In genomic region chr1:150557813-150558212, GRCh38 we compare ENCODE assay signal across 24 cellular contexts. TPM values are rescaled to one million over a fixed set of nuclear protein-coding genes. Genes with fewer than 3 reads are reported as not detected.
A peak's percentile ranks its signal among the peaks of the same experiment; 100 is the strongest.
DNase-seq lines count a peak whose midpoint lies in the region; ATAC-seq and TF ChIP-seq lines count a peak whose summit lies in the region.
"Had no signal": no experiment of that assay in that cellular context is flagged by ENCODE, and none has a peak within 500 bp of the region (broad histone marks: within the 10 kb centered on the region; RNA-seq: fewer than 3 reads in every experiment).

No MANE protein-coding gene starts in this region.

- DNase-seq in adipocyte (ENCODE audit: low read depth) (no peak), esophagus squamous epithelium (lab: John Stamatoyannopoulos, UW) (no peak), BE2C (no peak), WTC11 (ENCODE audit: low spot score) (no peak)
- no peak for DNase-seq in stimulated activated naive B cell treated with anti-CD40 and anti-IgM and Interleukin-4, amounts not matched to agents 10 μg/mL and 1 μg/mL and 100 μg/mL, for 72 hours
- DNase-seq: activated B cell treated with CpG ODN at 0.5 μM for 24 hours; activated CD8-positive, alpha-beta T cell treated with anti-CD3 and anti-CD28 coated beads, Interleukin-2, amount 10 ng/mL, durations not matched to agents 7 days and 5 days; activated naive CD4-positive, alpha-beta T cell treated with anti-CD3 and anti-CD28 coated beads, Interleukin-2, amount 50 U/mL, for 16 hours; activated T-cell treated with anti-CD3 and anti-CD28 coated beads, Interleukin-2, amount 50 U/mL, for 1 hour; COR-L47; DND-41; effector memory CD8-positive, alpha-beta T cell; midbrain; MM.1S; NCI-H1436 treated with DMSO at 0.1 percent for 48 hours; NCI-H2171; NCI-H526; nephron progenitor cell had no signal

- intact Hi-C loops in esophagus squamous epithelium (cut with DNase I), result no loop called here

- POLR2A ChIA-PET in WTC11 (lab: Charles Lee), result interaction anchor here (0.6 to 1.3 kb wide), 3 partner anchors 8 to 47 kb away, joined by 4 read pairs; partner anchors contain the start of genes ADAMTSL4 and MCL1

- H3K4me1 ChIP-seq in adipocyte (ENCODE audit: control insufficient read depth, insufficient read depth, low read length) (peaks cover 52% of the 10 kb centered on the region), esophagus squamous epithelium (peaks cover 40 to 58% (median 43%) of the 10 kb centered on the region in 3 donors), BE2C (peaks cover 6% of the 10 kb centered on the region)

- CTCF ChIA-PET in WTC11 (lab: Charles Lee), result interaction anchor here (5.0 to 7.9 kb wide), 3 partner anchors 7 to 23 kb away, joined by 68 to 144 read pairs (median 97); partner anchors contain the start of gene ADAMTSL4

- H3K4me3 ChIP-seq in adipocyte (ENCODE audit: low read length) (no peak overlapping the region), esophagus squamous epithelium (no peak overlapping the region), BE2C (ENCODE audit: low read depth, low read length) (no peak overlapping the region)
- H3K4me3 ChIP-seq: prostate gland had no signal

- peak overlapping the region; percentile 99 for H3K9ac ChIP-seq in adipocyte (ENCODE audit: low read length)

- no peaks in the 10 kb centered on the region for H3K9me3 Mint-ChIP-seq in stimulated activated naive B cell treated with anti-CD40 and anti-IgM and Interleukin-4, amounts not matched to agents 10 μg/mL and 1 μg/mL and 100 μg/mL, for 72 hours
- H3K9me3 Mint-ChIP-seq in WTC11, result no peaks in the 10 kb centered on the region
- H3K9me3 Mint-ChIP-seq: activated B cell treated with CpG ODN at 0.5 μM for 24 hours; effector memory CD8-positive, alpha-beta T cell; nephron progenitor cell; stimulated activated naive CD8-positive, alpha-beta T cell treated with anti-CD3 and anti-CD28 coated beads, Interleukin-15, Interleukin-2, amounts not matched to agents 100 ng/mL and 50 ng/mL, for 24 hours; T-helper 2 cell treated with Interferon-gamma antibody and Interleukin-4, amounts not matched to agents 5 μg/mL and 100 μg/mL, for 36 hours had no signal

- peaks cover 0 to 3% of the 10 kb centered on the region in 2 donors for H3K36me3 Mint-ChIP-seq in stimulated activated naive B cell treated with anti-CD40 and anti-IgM and Interleukin-4, amounts not matched to agents 10 μg/mL and 1 μg/mL and 100 μg/mL, for 72 hours
- peaks cover 4% of the 10 kb centered on the region; the same call in 1 of the 2 replicates for H3K36me3 Mint-ChIP-seq in WTC11

- no peaks in the 10 kb centered on the region for H3K9me3 ChIP-seq in adipocyte (ENCODE audit: control insufficient read depth, low read length)
- H3K9me3 ChIP-seq in esophagus squamous epithelium, result no peaks in the 10 kb centered on the region
- H3K9me3 ChIP-seq in BE2C, result no peaks in the 10 kb centered on the region
- H3K9me3 ChIP-seq: prostate gland had no signal

- H3K27me3 ChIP-seq in adipocyte (replicated peaks; ENCODE audit: control insufficient read depth, insufficient read depth, low read length) (no peaks in the 10 kb centered on the region), esophagus squamous epithelium (no peaks in the 10 kb centered on the region), BE2C (no peaks in the 10 kb centered on the region)

- 78 to 90% methylated on average over 4 to 15 of the region's 15 CpGs for WGBS in esophagus squamous epithelium, 2 donors

- peak overlapping the region in 3 of 4 donors; percentile 24 to 100 (median 98) for H3K27ac ChIP-seq in esophagus squamous epithelium

- H3K36me3 ChIP-seq in adipocyte (ENCODE audit: control insufficient read depth, insufficient read depth, low read length, severe bottlenecking) (peaks cover 31% of the 10 kb centered on the region), esophagus squamous epithelium (peaks cover 0 to 68% (median 0%) of the 10 kb centered on the region in 3 donors), BE2C (no peaks in the 10 kb centered on the region)
- H3K36me3 ChIP-seq: prostate gland had no signal

- peak overlapping the region; percentile 59 for H3K27ac Mint-ChIP-seq in stimulated activated naive B cell treated with anti-CD40 and anti-IgM and Interleukin-4, amounts not matched to agents 10 μg/mL and 1 μg/mL and 100 μg/mL, for 72 hours
- H3K27ac Mint-ChIP-seq in WTC11, result no peak overlapping the region
- H3K27ac Mint-ChIP-seq: activated B cell treated with CpG ODN at 0.5 μM for 24 hours; activated CD8-positive, alpha-beta T cell treated with anti-CD3 and anti-CD28 coated beads, Interleukin-2, amount 10 ng/mL, durations not matched to agents 7 days and 5 days; effector memory CD8-positive, alpha-beta T cell; nephron progenitor cell; stimulated activated naive CD8-positive, alpha-beta T cell treated with anti-CD3 and anti-CD28 coated beads, Interleukin-15, Interleukin-2, amounts not matched to agents 100 ng/mL and 50 ng/mL, for 24 hours; T-helper 2 cell treated with Interferon-gamma antibody and Interleukin-4, amounts not matched to agents 5 μg/mL and 100 μg/mL, for 36 hours had no signal

- H3K4me3 Mint-ChIP-seq in stimulated activated naive B cell treated with anti-CD40 and anti-IgM and Interleukin-4, amounts not matched to agents 10 μg/mL and 1 μg/mL and 100 μg/mL, for 72 hours, result no peak overlapping the region
- H3K4me3 Mint-ChIP-seq in WTC11, result no peak overlapping the region
- H3K4me3 Mint-ChIP-seq: activated B cell treated with CpG ODN at 0.5 μM for 24 hours; activated CD8-positive, alpha-beta T cell treated with anti-CD3 and anti-CD28 coated beads, Interleukin-2, amount 10 ng/mL, durations not matched to agents 7 days and 5 days; effector memory CD8-positive, alpha-beta T cell; nephron progenitor cell; stimulated activated naive CD8-positive, alpha-beta T cell treated with anti-CD3 and anti-CD28 coated beads, Interleukin-15, Interleukin-2, amounts not matched to agents 100 ng/mL and 50 ng/mL, for 24 hours; T-helper 2 cell treated with Interferon-gamma antibody and Interleukin-4, amounts not matched to agents 5 μg/mL and 100 μg/mL, for 36 hours had no signal

- TF ChIP-seq POLR2A in esophagus squamous epithelium (IDR thresholded peaks at IDR 0.05), result no peak

- no peak for ATAC-seq in stimulated activated naive B cell treated with anti-CD40 and anti-IgM and Interleukin-4, amounts not matched to agents 10 μg/mL and 1 μg/mL and 100 μg/mL, for 72 hours (replicated peaks)
- no peak for ATAC-seq in WTC11
- ATAC-seq: activated CD8-positive, alpha-beta T cell treated with anti-CD3 and anti-CD28 coated beads, Interleukin-2, amount 10 ng/mL, durations not matched to agents 7 days and 5 days; effector memory CD8-positive, alpha-beta T cell; left colon; SK-N-SH treated with all-trans-retinoic acid at 6 μM for 48 hours had no signal

- peaks cover 19 to 41% of the 10 kb centered on the region in 2 donors for H3K4me1 Mint-ChIP-seq in stimulated activated naive B cell treated with anti-CD40 and anti-IgM and Interleukin-4, amounts not matched to agents 10 μg/mL and 1 μg/mL and 100 μg/mL, for 72 hours
- H3K4me1 Mint-ChIP-seq in WTC11, result peaks cover 28% of the 10 kb centered on the region

- no peaks in the 10 kb centered on the region for H3K27me3 Mint-ChIP-seq in stimulated activated naive B cell treated with anti-CD40 and anti-IgM and Interleukin-4, amounts not matched to agents 10 μg/mL and 1 μg/mL and 100 μg/mL, for 72 hours
- no peaks in the 10 kb centered on the region for H3K27me3 Mint-ChIP-seq in WTC11 (ENCODE audit: low read depth)
- H3K27me3 Mint-ChIP-seq: activated B cell treated with CpG ODN at 0.5 μM for 24 hours; effector memory CD8-positive, alpha-beta T cell; stimulated activated naive CD8-positive, alpha-beta T cell treated with anti-CD3 and anti-CD28 coated beads, Interleukin-15, Interleukin-2, amounts not matched to agents 100 ng/mL and 50 ng/mL, for 24 hours had no signal

- TF ChIP-seq CTCF in esophagus squamous epithelium (IDR thresholded peaks at IDR 0.05) (no peak), BE2C (IDR thresholded peaks at IDR 0.05; ENCODE audit: low read depth, low read length) (no peak), WTC11 (IDR thresholded peaks at IDR 0.05) (no peak)

TF ChIP-seq in WTC11, 78 proteins besides CTCF, POLR2A, EP300 and RAD21:
- TF ChIP-seq NFYB (CRISPR knock-in tag; conservative IDR thresholded peaks at IDR 0.05; ENCODE audit: low read depth) (no peak), MXD4 (CRISPR knock-in tag; IDR thresholded peaks at IDR 0.05; ENCODE audit: borderline replicate concordance) (no peak), NR2C2 (CRISPR knock-in tag; IDR thresholded peaks at IDR 0.05) (no peak), HMGXB4 (CRISPR knock-in tag; IDR thresholded peaks at IDR 0.05) (no peak), ZNF317 (CRISPR knock-in tag; IDR thresholded peaks at IDR 0.05; ENCODE audit: borderline replicate concordance, low read depth) (no peak)

RNA-seq across cellular contexts. Expression of gene ADAMTSL4, which starts 8.6 kb away (rescaled TPM):
- 10 to 100 TPM; 30.6 to 76.8 (median 43.3) TPM for total RNA-seq in esophagus squamous epithelium
- 2.2 TPM for polyA plus RNA-seq in BE2C (2012; ENCODE audit: insufficient read depth, insufficient read length, low read depth)
- 6.6 to 14.7 TPM (median 14.1 TPM) in 3 replicates for total RNA-seq in WTC11 (2021)
- total RNA-seq: activated CD8-positive, alpha-beta T cell treated with anti-CD3 and anti-CD28 coated beads, Interleukin-2, amount 10 ng/mL, durations not matched to agents 7 days and 5 days had no signal

RNA-seq across cellular contexts. Expression of gene MCL1, which starts 21.6 kb away (rescaled TPM):
- 100 to 1,000 TPM; 167 to 256 (median 216) TPM for total RNA-seq in esophagus squamous epithelium
- 88.9 TPM for polyA plus RNA-seq in BE2C (2012; ENCODE audit: insufficient read depth, insufficient read length, low read depth)
- total RNA-seq in WTC11 (2021), result 191 to 212 TPM (median 204 TPM) in 3 replicates

RNA-seq across cellular contexts. Expression of gene FALEC, which starts 42.3 kb away (rescaled TPM):
- total RNA-seq in esophagus squamous epithelium (1 to 10 TPM in 1 of 4 donors, not detected in 3; 3.6 TPM), WTC11 (2021) (0.71 to 1.2 TPM (median 1.0 TPM) in 3 replicates)
- not detected for polyA plus RNA-seq in BE2C (2012; ENCODE audit: insufficient read depth, insufficient read length, low read depth)
- total RNA-seq: activated CD8-positive, alpha-beta T cell treated with anti-CD3 and anti-CD28 coated beads, Interleukin-2, amount 10 ng/mL, durations not matched to agents 7 days and 5 days; left colon; prostate gland; RPMI7951 had no signal

RNA-seq across cellular contexts. Expression of gene ECM1, which starts 49.9 kb away (rescaled TPM):
- total RNA-seq in esophagus squamous epithelium (1,000 to 10,000 TPM in 1 of 4 donors, 100 to 1,000 TPM in 3; 311 to 1,013 (median 406) TPM), WTC11 (2021) (0.69 to 1.6 TPM (median 0.76 TPM) in 3 replicates)
- polyA plus RNA-seq in BE2C (2012; ENCODE audit: insufficient read depth, insufficient read length, low read depth), result 3.9 TPM
